In the genomic region with DNA sequence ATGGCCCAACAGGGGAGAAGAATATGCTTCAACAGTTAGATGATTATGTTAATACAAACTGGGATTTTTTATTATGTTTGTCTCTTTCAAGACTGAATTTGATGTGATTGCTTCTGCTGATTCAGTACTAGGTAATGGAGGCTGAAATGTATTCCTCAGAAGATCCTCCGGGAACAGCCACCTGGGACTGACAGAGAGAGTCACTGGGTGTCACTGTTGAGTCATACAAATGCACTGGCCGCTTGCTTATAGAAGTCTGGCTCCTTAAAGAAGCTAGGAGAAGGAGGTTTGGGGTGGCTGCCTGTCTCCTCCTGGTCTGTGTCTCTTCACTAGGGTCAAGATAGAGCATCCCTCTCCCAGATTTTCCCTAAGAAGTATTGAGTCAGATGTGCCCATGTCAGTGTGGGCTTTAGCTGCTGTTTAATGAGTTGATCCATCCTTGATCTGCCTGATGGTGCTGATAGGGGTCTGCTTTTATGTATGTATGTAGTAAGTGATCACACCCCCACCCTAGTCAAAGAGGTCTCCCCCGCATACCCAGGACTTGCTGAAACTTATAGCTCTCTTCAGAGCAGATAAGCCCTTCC, we compare ENCODE assay signal across 2 cellular contexts.
TF ChIP-seq lines count a peak whose summit lies in the region.

No MANE protein-coding gene starts in this region.

TF ChIP-seq in liver, 16 proteins besides CTCF, POLR2A, EP300 and RAD21 (continued from another document):
- no peak for TF ChIP-seq ATF3 (IDR thresholded peaks at IDR 0.05)
- TF ChIP-seq, protein P1, sequence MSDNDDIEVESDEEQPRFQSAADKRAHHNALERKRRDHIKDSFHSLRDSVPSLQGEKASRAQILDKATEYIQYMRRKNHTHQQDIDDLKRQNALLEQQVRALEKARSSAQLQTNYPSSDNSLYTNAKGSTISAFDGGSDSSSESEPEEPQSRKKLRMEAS (IDR thresholded peaks at IDR 0.05), result no peak
- no peak for TF ChIP-seq FOXA1 (IDR thresholded peaks at IDR 0.05)
- TF ChIP-seq JUND (IDR thresholded peaks at IDR 0.05), result no peak
- TF ChIP-seq, protein P2, sequence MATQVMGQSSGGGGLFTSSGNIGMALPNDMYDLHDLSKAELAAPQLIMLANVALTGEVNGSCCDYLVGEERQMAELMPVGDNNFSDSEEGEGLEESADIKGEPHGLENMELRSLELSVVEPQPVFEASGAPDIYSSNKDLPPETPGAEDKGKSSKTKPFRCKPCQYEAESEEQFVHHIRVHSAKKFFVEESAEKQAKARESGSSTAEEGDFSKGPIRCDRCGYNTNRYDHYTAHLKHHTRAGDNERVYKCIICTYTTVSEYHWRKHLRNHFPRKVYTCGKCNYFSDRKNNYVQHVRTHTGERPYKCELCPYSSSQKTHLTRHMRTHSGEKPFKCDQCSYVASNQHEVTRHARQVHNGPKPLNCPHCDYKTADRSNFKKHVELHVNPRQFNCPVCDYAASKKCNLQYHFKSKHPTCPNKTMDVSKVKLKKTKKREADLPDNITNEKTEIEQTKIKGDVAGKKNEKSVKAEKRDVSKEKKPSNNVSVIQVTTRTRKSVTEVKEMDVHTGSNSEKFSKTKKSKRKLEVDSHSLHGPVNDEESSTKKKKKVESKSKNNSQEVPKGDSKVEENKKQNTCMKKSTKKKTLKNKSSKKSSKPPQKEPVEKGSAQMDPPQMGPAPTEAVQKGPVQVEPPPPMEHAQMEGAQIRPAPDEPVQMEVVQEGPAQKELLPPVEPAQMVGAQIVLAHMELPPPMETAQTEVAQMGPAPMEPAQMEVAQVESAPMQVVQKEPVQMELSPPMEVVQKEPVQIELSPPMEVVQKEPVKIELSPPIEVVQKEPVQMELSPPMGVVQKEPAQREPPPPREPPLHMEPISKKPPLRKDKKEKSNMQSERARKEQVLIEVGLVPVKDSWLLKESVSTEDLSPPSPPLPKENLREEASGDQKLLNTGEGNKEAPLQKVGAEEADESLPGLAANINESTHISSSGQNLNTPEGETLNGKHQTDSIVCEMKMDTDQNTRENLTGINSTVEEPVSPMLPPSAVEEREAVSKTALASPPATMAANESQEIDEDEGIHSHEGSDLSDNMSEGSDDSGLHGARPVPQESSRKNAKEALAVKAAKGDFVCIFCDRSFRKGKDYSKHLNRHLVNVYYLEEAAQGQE (IDR thresholded peaks at IDR 0.05), result no peak
TF ChIP-seq in liver: peak in this region for 0.

TF ChIP-seq in HepG2, 621 proteins besides CTCF, POLR2A, EP300 and RAD21 (continued from another document):
- TF ChIP-seq, protein P3, sequence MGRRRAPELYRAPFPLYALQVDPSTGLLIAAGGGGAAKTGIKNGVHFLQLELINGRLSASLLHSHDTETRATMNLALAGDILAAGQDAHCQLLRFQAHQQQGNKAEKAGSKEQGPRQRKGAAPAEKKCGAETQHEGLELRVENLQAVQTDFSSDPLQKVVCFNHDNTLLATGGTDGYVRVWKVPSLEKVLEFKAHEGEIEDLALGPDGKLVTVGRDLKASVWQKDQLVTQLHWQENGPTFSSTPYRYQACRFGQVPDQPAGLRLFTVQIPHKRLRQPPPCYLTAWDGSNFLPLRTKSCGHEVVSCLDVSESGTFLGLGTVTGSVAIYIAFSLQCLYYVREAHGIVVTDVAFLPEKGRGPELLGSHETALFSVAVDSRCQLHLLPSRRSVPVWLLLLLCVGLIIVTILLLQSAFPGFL (CRISPR knock-in tag; IDR thresholded peaks at IDR 0.05), result no peak
- TF ChIP-seq ZNF136 (CRISPR knock-in tag; IDR thresholded peaks at IDR 0.05; ENCODE audit: low read depth) (no peak), BCL6 (CRISPR knock-in tag; IDR thresholded peaks at IDR 0.05) (no peak), ELF3 (CRISPR knock-in tag; IDR thresholded peaks at IDR 0.05) (no peak), PAX8 (CRISPR knock-in tag; IDR thresholded peaks at IDR 0.05; ENCODE audit: borderline replicate concordance) (no peak), ZNF737 (CRISPR knock-in tag; IDR thresholded peaks at IDR 0.05; ENCODE audit: borderline replicate concordance) (no peak), ZBTB20 (CRISPR knock-in tag; IDR thresholded peaks at IDR 0.05; ENCODE audit: borderline replicate concordance, low read depth) (no peak), NR2F1 (CRISPR knock-in tag; IDR thresholded peaks at IDR 0.05) (no peak), NCOA1 (CRISPR knock-in tag; IDR thresholded peaks at IDR 0.05) (no peak), NRL (CRISPR knock-in tag; IDR thresholded peaks at IDR 0.05; ENCODE audit: borderline replicate concordance) (no peak), FOXC1 (CRISPR knock-in tag; IDR thresholded peaks at IDR 0.05; ENCODE audit: borderline replicate concordance) (no peak), RBM22 (optimal IDR thresholded peaks at IDR 0.05; ENCODE audit: low read length) (no peak)
- TF ChIP-seq, protein P4, sequence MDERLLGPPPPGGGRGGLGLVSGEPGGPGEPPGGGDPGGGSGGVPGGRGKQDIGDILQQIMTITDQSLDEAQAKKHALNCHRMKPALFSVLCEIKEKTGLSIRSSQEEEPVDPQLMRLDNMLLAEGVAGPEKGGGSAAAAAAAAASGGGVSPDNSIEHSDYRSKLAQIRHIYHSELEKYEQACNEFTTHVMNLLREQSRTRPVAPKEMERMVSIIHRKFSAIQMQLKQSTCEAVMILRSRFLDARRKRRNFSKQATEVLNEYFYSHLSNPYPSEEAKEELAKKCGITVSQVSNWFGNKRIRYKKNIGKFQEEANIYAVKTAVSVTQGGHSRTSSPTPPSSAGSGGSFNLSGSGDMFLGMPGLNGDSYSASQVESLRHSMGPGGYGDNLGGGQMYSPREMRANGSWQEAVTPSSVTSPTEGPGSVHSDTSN (CRISPR knock-in tag; IDR thresholded peaks at IDR 0.05), result no peak
- TF ChIP-seq, protein P5, sequence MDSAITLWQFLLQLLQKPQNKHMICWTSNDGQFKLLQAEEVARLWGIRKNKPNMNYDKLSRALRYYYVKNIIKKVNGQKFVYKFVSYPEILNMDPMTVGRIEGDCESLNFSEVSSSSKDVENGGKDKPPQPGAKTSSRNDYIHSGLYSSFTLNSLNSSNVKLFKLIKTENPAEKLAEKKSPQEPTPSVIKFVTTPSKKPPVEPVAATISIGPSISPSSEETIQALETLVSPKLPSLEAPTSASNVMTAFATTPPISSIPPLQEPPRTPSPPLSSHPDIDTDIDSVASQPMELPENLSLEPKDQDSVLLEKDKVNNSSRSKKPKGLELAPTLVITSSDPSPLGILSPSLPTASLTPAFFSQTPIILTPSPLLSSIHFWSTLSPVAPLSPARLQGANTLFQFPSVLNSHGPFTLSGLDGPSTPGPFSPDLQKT (CRISPR knock-in tag; IDR thresholded peaks at IDR 0.05; ENCODE audit: borderline replicate concordance), result no peak
